Comparison of ENCODE assay signal across 19 cellular contexts in the genomic region with DNA sequence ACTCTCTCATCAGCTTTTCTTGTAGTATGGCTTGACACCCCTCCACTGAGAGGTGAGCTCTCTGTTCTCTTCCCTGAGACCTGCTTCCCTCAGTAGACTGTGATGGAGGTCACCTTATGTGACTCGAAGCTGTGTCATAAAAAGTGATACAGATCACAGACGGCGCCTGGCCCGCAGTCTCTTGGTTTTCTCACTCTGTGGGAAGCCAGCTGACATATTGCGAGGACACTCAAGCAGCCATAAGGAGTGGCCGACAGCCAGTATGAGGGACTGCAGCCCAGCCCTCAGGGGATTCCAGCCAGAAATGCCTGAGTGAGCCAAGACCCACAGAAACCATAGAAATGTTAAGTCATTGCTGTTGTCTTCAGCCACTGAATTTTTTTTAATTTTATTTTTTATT. TPM values are rescaled to one million over a fixed set of nuclear protein-coding genes. Genes with fewer than 3 reads are reported as not detected.
DNase-seq lines count a peak whose midpoint lies in the region; ATAC-seq, FAIRE-seq and TF ChIP-seq lines count a peak whose summit lies in the region.
"Had no signal": no experiment of that assay in that cellular context is flagged by ENCODE, and none has a peak within 500 bp of the region (broad histone marks: within the 10 kb centered on the region; RNA-seq: fewer than 3 reads in every experiment).

No MANE protein-coding gene starts in this region.

- no peak overlapping the region for H3K4me3 Mint-ChIP-seq in activated naive CD4-positive, alpha-beta T cell treated with anti-CD3 and anti-CD28 coated beads, Interleukin-2, amount 50 U/mL, for 24 hours
- H3K4me3 Mint-ChIP-seq in astrocyte (ENCODE audit: unreplicated experiment), result no peak overlapping the region
- H3K4me3 Mint-ChIP-seq in stimulated activated naive CD8-positive, alpha-beta T cell treated with anti-CD3 and anti-CD28 coated beads, Interleukin-15, amount 100 ng/mL, for 72 hours, result no peak overlapping the region

- no peaks in the 10 kb centered on the region for H3K4me1 Mint-ChIP-seq in activated naive CD4-positive, alpha-beta T cell treated with anti-CD3 and anti-CD28 coated beads, Interleukin-2, amount 50 U/mL, for 24 hours
- peaks cover 2% of the 10 kb centered on the region for H3K4me1 Mint-ChIP-seq in astrocyte (ENCODE audit: low read depth, unreplicated experiment)
- H3K4me1 Mint-ChIP-seq in stimulated activated naive CD8-positive, alpha-beta T cell treated with anti-CD3 and anti-CD28 coated beads, Interleukin-15, amount 100 ng/mL, for 72 hours, result peaks cover 10% of the 10 kb centered on the region

- no peak overlapping the region for H2AFZ ChIP-seq in astrocyte (ENCODE audit: low read depth, low read length)

- no peak overlapping the region for H3K4me2 ChIP-seq in astrocyte (ENCODE audit: low read length)

- no peak overlapping the region for H3K27ac ChIP-seq in astrocyte (ENCODE audit: low read depth, low read length)
- H3K27ac ChIP-seq in RWPE1, result no peak overlapping the region
- H3K27ac ChIP-seq: C4-2B, SK-N-MC had no signal

- H3K4me1 ChIP-seq in astrocyte (ENCODE audit: insufficient read depth, low read length), result no peaks in the 10 kb centered on the region

- no peak for TF ChIP-seq CTCF in astrocyte (IDR thresholded peaks at IDR 0.05; ENCODE audit: insufficient read depth, low read depth, low read length)
- TF ChIP-seq CTCF in RWPE1 (conservative IDR thresholded peaks at IDR 0.05; ENCODE audit: low read depth), result no peak

- peak overlapping the region; percentile 41 for H3K27ac Mint-ChIP-seq in activated naive CD4-positive, alpha-beta T cell treated with anti-CD3 and anti-CD28 coated beads, Interleukin-2, amount 50 U/mL, for 24 hours
- H3K27ac Mint-ChIP-seq in astrocyte (ENCODE audit: unreplicated experiment), result no peak overlapping the region
- no peak overlapping the region for H3K27ac Mint-ChIP-seq in stimulated activated naive CD8-positive, alpha-beta T cell treated with anti-CD3 and anti-CD28 coated beads, Interleukin-15, amount 100 ng/mL, for 72 hours

- no peaks in the 10 kb centered on the region for H3K9me3 ChIP-seq in astrocyte (ENCODE audit: insufficient read depth, low read depth, low read length)

- POLR2A ChIA-PET in RWPE1 (lab: Yijun Ruan, JAX; ENCODE audit: low non-redundant PET), result no interaction called here

- no peak overlapping the region for H3K9ac ChIP-seq in astrocyte (ENCODE audit: low read length)

- H3K79me2 ChIP-seq in astrocyte (ENCODE audit: insufficient read depth, low read length), result no peaks in the 10 kb centered on the region

- H4K20me1 ChIP-seq in astrocyte (ENCODE audit: insufficient read depth, low read length), result no peaks in the 10 kb centered on the region

- no peaks in the 10 kb centered on the region for H3K27me3 Mint-ChIP-seq in activated naive CD4-positive, alpha-beta T cell treated with anti-CD3 and anti-CD28 coated beads, Interleukin-2, amount 50 U/mL, for 24 hours
- H3K27me3 Mint-ChIP-seq in astrocyte (ENCODE audit: low read depth, unreplicated experiment), result peaks cover 58% of the 10 kb centered on the region
- H3K27me3 Mint-ChIP-seq in stimulated activated naive CD8-positive, alpha-beta T cell treated with anti-CD3 and anti-CD28 coated beads, Interleukin-15, amount 100 ng/mL, for 72 hours, result peaks cover 11% of the 10 kb centered on the region

- CTCF ChIA-PET in RWPE1 (lab: Yijun Ruan, JAX), result interaction anchor here (0.6 kb wide), 1 partner anchor 358 kb away, joined by 6 read pairs; no protein-coding TSS in a partner anchor

- DNase-seq in activated naive CD4-positive, alpha-beta T cell treated with anti-CD3 and anti-CD28 coated beads, Interleukin-2, amount 50 U/mL, for 16 hours, result no peak
- peak; percentile 21 for DNase-seq in astrocyte (ENCODE audit: low read depth)
- peak; percentile 66 for DNase-seq in myocyte (ENCODE audit: low read depth)
- DNase-seq in stimulated activated naive CD8-positive, alpha-beta T cell treated with anti-CD3 and anti-CD28 coated beads, Interleukin-15, amount 100 ng/mL, for 72 hours, result no peak
- DNase-seq in RWPE1 (ENCODE audit: low spot score), result no peak
- DNase-seq: MM.1S, NCI-H1105, NCI-H1694 treated with DMSO at 0.1 percent for 48 hours, NCI-H2107, NCI-H345 had no signal

- H3K36me3 Mint-ChIP-seq in activated naive CD4-positive, alpha-beta T cell treated with anti-CD3 and anti-CD28 coated beads, Interleukin-2, amount 50 U/mL, for 24 hours, result no peaks in the 10 kb centered on the region
- H3K36me3 Mint-ChIP-seq in astrocyte (ENCODE audit: low read depth, unreplicated experiment), result no peaks in the 10 kb centered on the region

- FAIRE-seq in astrocyte (lab: Jason Lieb, UNC), result no peak
- FAIRE-seq: GM19239, H54 had no signal

- H3K4me3 ChIP-seq in astrocyte (ENCODE audit: insufficient read depth, low read depth, low read length), result no peak overlapping the region
- H3K4me3 ChIP-seq: SK-N-MC had no signal

- H3K9me3 Mint-ChIP-seq in activated naive CD4-positive, alpha-beta T cell treated with anti-CD3 and anti-CD28 coated beads, Interleukin-2, amount 50 U/mL, for 24 hours, result no peaks in the 10 kb centered on the region
- peaks cover 4% of the 10 kb centered on the region for H3K9me3 Mint-ChIP-seq in astrocyte (ENCODE audit: unreplicated experiment)
- H3K9me3 Mint-ChIP-seq in stimulated activated naive CD8-positive, alpha-beta T cell treated with anti-CD3 and anti-CD28 coated beads, Interleukin-15, amount 100 ng/mL, for 72 hours, result no peaks in the 10 kb centered on the region

- no peaks in the 10 kb centered on the region for H3K27me3 ChIP-seq in astrocyte (ENCODE audit: insufficient read depth, low read length)

- no peaks in the 10 kb centered on the region for H3K36me3 ChIP-seq in astrocyte (ENCODE audit: insufficient read depth, low read length)

- ATAC-seq in HG02798 (IDR thresholded peaks at IDR 0.05; ENCODE audit: poor library complexity, unreplicated experiment) (no peak), GM19023 (IDR thresholded peaks at IDR 0.05; ENCODE audit: unreplicated experiment) (no peak)
- ATAC-seq in stimulated activated naive CD8-positive, alpha-beta T cell treated with anti-CD3 and anti-CD28 coated beads, Interleukin-15, amount 100 ng/mL, for 72 hours, result no peak
- ATAC-seq: Panc1, Right ventricle myocardium inferior had no signal

RNA-seq across cellular contexts. Expression of gene GADD45G, which starts 38.0 kb away (rescaled TPM):
- 3.5 and 5.2 TPM in 2 replicates for total RNA-seq in astrocyte
- 24.1 and 81.1 TPM in 2 replicates for total RNA-seq in myocyte
- 42.4 TPM for polyA plus RNA-seq in myocyte (2012)

Comparison
In these comparisons a context has a peak if more than half of its experiments do, and no peak if none do; other contexts are left out.
1. DNase-seq: peak in astrocyte (single experiment) and myocyte (single experiment); none in activated naive CD4-positive, alpha-beta T cell treated with anti-CD3 and anti-CD28 coated beads, Interleukin-2, amount 50 U/mL, for 16 hours (single experiment), stimulated activated naive CD8-positive, alpha-beta T cell treated with anti-CD3 and anti-CD28 coated beads, Interleukin-15, amount 100 ng/mL, for 72 hours (0 of 2) and RWPE1 (single experiment).